17 cellular contexts compared by ENCODE assay signal in genomic region chr17:896439-896838, GRCh38.
DNase-seq lines count a peak whose midpoint lies in the region; ATAC-seq and TF ChIP-seq lines count a peak whose summit lies in the region.
"Had no signal": no experiment of that assay in that cellular context is flagged by ENCODE, and none has a peak within 500 bp of the region (broad histone marks: within the 10 kb centered on the region; RNA-seq: fewer than 3 reads in every experiment).

No MANE protein-coding gene starts in this region.

- no peak overlapping the region for H2BK120ac ChIP-seq in H9 (ENCODE audit: low read depth, low read length, poor library complexity, severe bottlenecking)

- no peak overlapping the region for H3K4me2 ChIP-seq in H9 (ENCODE audit: insufficient read depth, insufficient read length, low read length)

- CTCF ChIA-PET in CD4-positive, alpha-beta T cell (lab: Charles Lee) = no interaction called here

- DNase-seq in H9 (no peak), chondrocyte (ENCODE audit: low spot score) (no peak), mesothelial cell of epicardium (ENCODE audit: low spot score in 2 of 2, unreplicated experiment in 2 of 2) (no peak), spleen (no peak), NCI-H2081 treated with DMSO at 0.1 percent for 48 hours (lab: John Stamatoyannopoulos, UW) (no peak), NCI-H1105 treated with DMSO at 0.1 percent for 48 hours (lab: John Stamatoyannopoulos, UW) (no peak)
- no peak for DNase-seq in CD4-positive, alpha-beta T cell
- DNase-seq: activated CD4-positive, alpha-beta T cell treated with anti-CD3 and anti-CD28 coated beads, Interleukin-2, amount 10 ng/mL, durations not matched to agents 24 days and 14 days; activated effector memory CD4-positive, alpha-beta T cell treated with Interleukin-2 at 50 U/mL for 16 hours; DND-41; effector memory CD4-positive, alpha-beta T cell; NCI-H1436 treated with DMSO at 0.1 percent for 48 hours; NCI-H446; NK-92 treated with Interleukin-12 subunit alpha and Interleukin-12 subunit beta, amount 100 ng/mL, for 24 hours; stimulated activated naive B cell treated with anti-CD40 and anti-IgM and Interleukin-4, amounts not matched to agents 10 μg/mL and 1 μg/mL and 100 μg/mL, for 72 hours; SW 1271 had no signal

- no peak overlapping the region for H3K18ac ChIP-seq in H9 (ENCODE audit: insufficient read length, low read depth, low read length)

- H4K91ac ChIP-seq in H9 (ENCODE audit: insufficient read length, low read depth, low read length) = no peak overlapping the region

- H3K9me3 ChIP-seq in H9 (ENCODE audit: control insufficient read depth, low read depth, low read length) (no peaks in the 10 kb centered on the region), spleen (no peaks in the 10 kb centered on the region)
- H3K9me3 ChIP-seq in CD4-positive, alpha-beta T cell (ENCODE audit: control insufficient read depth, low read length) = no peaks in the 10 kb centered on the region

- H3K79me1 ChIP-seq in H9 (ENCODE audit: insufficient read depth, low read depth, low read length, poor library complexity, severe bottlenecking) = peaks cover 10% of the 10 kb centered on the region

- H2BK12ac ChIP-seq in H9 (ENCODE audit: insufficient read length, low read depth, low read length) = no peak overlapping the region

- H2AFZ ChIP-seq in H9 (ENCODE audit: low read length) = no peak overlapping the region

- POLR2A ChIA-PET in CD4-positive, alpha-beta T cell (lab: Charles Lee) = no interaction called here

- no peaks in the 10 kb centered on the region for H4K20me1 ChIP-seq in H9 (ENCODE audit: control insufficient read depth, insufficient read depth, insufficient read length)

- no peak overlapping the region for H2BK20ac ChIP-seq in H9 (ENCODE audit: low read depth, low read length, poor library complexity, severe bottlenecking)

- TF ChIP-seq CTCF in H9 (conservative IDR thresholded peaks at IDR 0.05) (no peak), chondrocyte (IDR thresholded peaks at IDR 0.05) (no peak), mesothelial cell of epicardium (IDR thresholded peaks at IDR 0.05; ENCODE audit: unreplicated experiment) (no peak), spleen (IDR thresholded peaks at IDR 0.05 in 8 of 11, conservative IDR thresholded peaks at IDR 0.05 in 3 of 11) (no peak)
- TF ChIP-seq CTCF in CD4-positive, alpha-beta T cell (IDR thresholded peaks at IDR 0.05) = no peak

- H3K14ac ChIP-seq in H9 (ENCODE audit: insufficient read depth, low read length) = no peak overlapping the region

- peaks cover 14% of the 10 kb centered on the region; the same call in 1 of the 2 replicates for H3K79me2 ChIP-seq in H9 (ENCODE audit: insufficient read depth, low read length)

- peak overlapping the region in 2 of 8 donors; percentile 13 to 35 for H3K4me3 ChIP-seq in spleen

- intact Hi-C loops in spleen (cut with DNase I; ENCODE audit: low total_unique reads) = no loop called here
- intact Hi-C loops in CD4-positive, alpha-beta T cell (cut with DNase I, micrococcal nuclease) = no loop called here

- H4K5ac ChIP-seq in H9 (ENCODE audit: insufficient read length, low read depth, low read length) = no peak overlapping the region

- H3K9ac ChIP-seq in H9 (ENCODE audit: extremely low read depth, insufficient read length, low read length) = no peak overlapping the region

- no peaks in the 10 kb centered on the region for H3K23me2 ChIP-seq in H9 (ENCODE audit: insufficient read length, low read depth, low read length, poor library complexity, severe bottlenecking)

- 100% methylated on average over 1 of the region's 12 CpGs for WGBS in H9 (ENCODE audit: extremely low coverage, insufficient read length, low lambda C conversion rate)
- 52 to 68% (median 53%) methylated on average over 12 of the region's 12 CpGs for WGBS in spleen, 5 donors

- H3T11ph ChIP-seq in H9 (ENCODE audit: low read length) = no peak overlapping the region

- no peak overlapping the region for H3K23ac ChIP-seq in H9 (ENCODE audit: insufficient read length, low read depth, low read length)

- TF ChIP-seq POLR2A in spleen (IDR thresholded peaks at IDR 0.05) = no peak

- peaks cover 29 to 32% of the 10 kb centered on the region in 2 experiments for H3K4me1 Mint-ChIP-seq in H9
- H3K4me1 Mint-ChIP-seq in chondrocyte (ENCODE audit: low read depth) = peaks cover 41% of the 10 kb centered on the region
- peaks cover 30% of the 10 kb centered on the region for H3K4me1 Mint-ChIP-seq in mesothelial cell of epicardium
- H3K4me1 Mint-ChIP-seq in CD4-positive, alpha-beta T cell (ENCODE audit: low read depth) = no peaks in the 10 kb centered on the region
- H3K4me1 Mint-ChIP-seq: activated CD4-positive, alpha-beta T cell treated with anti-CD3 and anti-CD28 coated beads, Interleukin-2, amount 10 ng/mL, durations not matched to agents 24 days and 14 days; stimulated activated naive B cell treated with anti-CD40 and anti-IgM and Interleukin-4, amounts not matched to agents 10 μg/mL and 1 μg/mL and 100 μg/mL, for 72 hours had no signal

- H3K36me3 Mint-ChIP-seq in H9 (ENCODE audit: insufficient read depth in 1 of 3, low read depth in 3 of 3) = peaks cover 4 to 16% (median 6%) of the 10 kb centered on the region in 3 experiments; a peak in 4 of 7 replicates
- H3K36me3 Mint-ChIP-seq in chondrocyte (ENCODE audit: low read depth) = no peaks in the 10 kb centered on the region
- H3K36me3 Mint-ChIP-seq in mesothelial cell of epicardium = peaks cover 5% of the 10 kb centered on the region
- no peaks in the 10 kb centered on the region for H3K36me3 Mint-ChIP-seq in CD4-positive, alpha-beta T cell (ENCODE audit: low read depth)
- H3K36me3 Mint-ChIP-seq: stimulated activated naive B cell treated with anti-CD40 and anti-IgM and Interleukin-4, amounts not matched to agents 10 μg/mL and 1 μg/mL and 100 μg/mL, for 72 hours had no signal

- H2AK5ac ChIP-seq in H9 (ENCODE audit: insufficient read length, low read length) = no peak overlapping the region

- H3K27me3 ChIP-seq in H9 (ENCODE audit: insufficient read depth, low read length) = no peaks in the 10 kb centered on the region
- H3K27me3 ChIP-seq in spleen (replicated peaks in 1 of 7) = peaks cover 0 to 40% (median 0%) of the 10 kb centered on the region in 7 donors
- H3K27me3 ChIP-seq in CD4-positive, alpha-beta T cell (ENCODE audit: control insufficient read depth, insufficient read depth, low read length) = peaks cover 4% of the 10 kb centered on the region

- no peak overlapping the region for H3K4ac ChIP-seq in H9 (ENCODE audit: low read depth, low read length)

- no peak overlapping the region for H2BK15ac ChIP-seq in H9 (ENCODE audit: low read depth, low read length)

- H2BK5ac ChIP-seq in H9 (ENCODE audit: insufficient read length, low read length) = no peak overlapping the region

- H3K27ac ChIP-seq in H9 (ENCODE audit: insufficient read length, low read depth, low read length) = no peak overlapping the region
- peak overlapping the region in 5 of 8 donors; percentile 16 to 66 (median 51) for H3K27ac ChIP-seq in spleen
- H3K27ac ChIP-seq in CD4-positive, alpha-beta T cell (ENCODE audit: low read depth, low read length) = no peak overlapping the region

- H4K8ac ChIP-seq in H9 (replicated peaks; ENCODE audit: insufficient read length, low read depth, low read length) = no peak overlapping the region

- H3K4me1 ChIP-seq in H9 (ENCODE audit: insufficient read depth, low read length) (peaks cover 2% of the 10 kb centered on the region; the same call in 1 of the 2 replicates), spleen (peaks cover 0 to 37% (median 4%) of the 10 kb centered on the region in 6 donors)

- H3K27me3 Mint-ChIP-seq in H9 (ENCODE audit: low read depth) (no peaks in the 10 kb centered on the region), chondrocyte (ENCODE audit: low read depth) (no peaks in the 10 kb centered on the region), mesothelial cell of epicardium (ENCODE audit: low read depth) (no peaks in the 10 kb centered on the region)
- H3K27me3 Mint-ChIP-seq in CD4-positive, alpha-beta T cell = peaks cover 37% of the 10 kb centered on the region

- no peaks in the 10 kb centered on the region for H3K9me3 Mint-ChIP-seq in H9
- no peaks in the 10 kb centered on the region for H3K9me3 Mint-ChIP-seq in chondrocyte (ENCODE audit: low read depth)
- no peaks in the 10 kb centered on the region for H3K9me3 Mint-ChIP-seq in mesothelial cell of epicardium
- H3K9me3 Mint-ChIP-seq in CD4-positive, alpha-beta T cell = no peaks in the 10 kb centered on the region
- H3K9me3 Mint-ChIP-seq: activated CD4-positive, alpha-beta T cell treated with anti-CD3 and anti-CD28 coated beads, Interleukin-2, amount 10 ng/mL, durations not matched to agents 24 days and 14 days; stimulated activated naive B cell treated with anti-CD40 and anti-IgM and Interleukin-4, amounts not matched to agents 10 μg/mL and 1 μg/mL and 100 μg/mL, for 72 hours had no signal

- no peaks in the 10 kb centered on the region for H3K36me3 ChIP-seq in spleen

- H3K56ac ChIP-seq in H9 (ENCODE audit: insufficient read length, low read depth, low read length) = no peak overlapping the region

- ATAC-seq in GM19324 (IDR thresholded peaks at IDR 0.05; ENCODE audit: low FRiP score, unreplicated experiment) = no peak
- ATAC-seq in CD4-positive, alpha-beta T cell (ENCODE audit: poor library complexity) = no peak
- ATAC-seq: stimulated activated naive B cell treated with anti-CD40 and anti-IgM and Interleukin-4, amounts not matched to agents 10 μg/mL and 1 μg/mL and 100 μg/mL, for 72 hours had no signal

- H3K27ac Mint-ChIP-seq in H9 = peak overlapping the region in 2 of 3 experiments; percentile 2 to 66; a peak in 2 of 7 replicates
- H3K27ac Mint-ChIP-seq in chondrocyte (ENCODE audit: unreplicated experiment) = peak overlapping the region; percentile 64
- H3K27ac Mint-ChIP-seq in mesothelial cell of epicardium = peak overlapping the region; percentile 31
- H3K27ac Mint-ChIP-seq in CD4-positive, alpha-beta T cell = no peak overlapping the region
- H3K27ac Mint-ChIP-seq: activated CD4-positive, alpha-beta T cell treated with anti-CD3 and anti-CD28 coated beads, Interleukin-2, amount 10 ng/mL, durations not matched to agents 24 days and 14 days; stimulated activated naive B cell treated with anti-CD40 and anti-IgM and Interleukin-4, amounts not matched to agents 10 μg/mL and 1 μg/mL and 100 μg/mL, for 72 hours had no signal

- H3K4me3 Mint-ChIP-seq in H9 = no peak overlapping the region
- H3K4me3 Mint-ChIP-seq in chondrocyte (ENCODE audit: unreplicated experiment) = no peak overlapping the region
- no peak overlapping the region for H3K4me3 Mint-ChIP-seq in mesothelial cell of epicardium
- H3K4me3 Mint-ChIP-seq in CD4-positive, alpha-beta T cell = no peak overlapping the region
- H3K4me3 Mint-ChIP-seq: activated CD4-positive, alpha-beta T cell treated with anti-CD3 and anti-CD28 coated beads, Interleukin-2, amount 10 ng/mL, durations not matched to agents 24 days and 14 days; stimulated activated naive B cell treated with anti-CD40 and anti-IgM and Interleukin-4, amounts not matched to agents 10 μg/mL and 1 μg/mL and 100 μg/mL, for 72 hours had no signal

Comparison
In these comparisons a context has a peak if more than half of its experiments do, and no peak if none do; other contexts are left out.
1. H3K27ac ChIP-seq: peak in spleen (5 of 8); none in H9 (single experiment) and CD4-positive, alpha-beta T cell (single experiment).